In the genomic region with DNA sequence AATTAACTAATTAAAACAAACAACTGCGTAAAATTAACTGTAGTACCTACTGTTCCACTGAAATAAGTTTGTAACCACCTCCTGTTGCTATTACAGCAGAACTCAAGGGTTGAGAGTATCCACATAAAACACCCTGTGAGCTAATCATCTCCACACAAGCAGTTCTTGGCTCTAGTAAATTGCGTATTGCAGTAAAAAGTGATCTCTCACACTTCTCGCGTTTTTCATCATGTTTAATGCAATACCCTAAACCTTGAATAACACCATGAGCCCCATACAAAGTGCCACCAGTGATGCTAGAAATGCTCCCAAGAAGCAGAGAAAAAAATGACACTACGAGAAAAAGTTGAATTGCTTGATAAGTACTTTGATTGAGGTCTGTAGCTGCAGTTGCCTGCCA, we compare ENCODE assay signal across 8 cellular contexts.
"Had no signal": no experiment of that assay in that cellular context is flagged by ENCODE, and none has a peak within 500 bp of the region (broad histone marks: within the 10 kb centered on the region; RNA-seq: fewer than 3 reads in every experiment).

No MANE protein-coding gene starts in this region.

- H3K4me2 ChIP-seq: GM23338 had no signal

- H3K36me3 ChIP-seq: HAP-1 had no signal

- H3K4me3 Mint-ChIP-seq: GM23338, H9, HFFc6 had no signal

- H2AFZ ChIP-seq: GM23248, GM23338 had no signal

- H3K9me3 Mint-ChIP-seq: GM23338, H9, HFFc6 had no signal

- H3K9me3 ChIP-seq: HAP-1 had no signal

- H3K9ac ChIP-seq: GM23248 had no signal

- DNase-seq: GOT3, H7, H9, HCEC 1CT, HFFc6 had no signal

- H3K4me3 ChIP-seq: GM23248, GM23338, HAP-1 had no signal

- H3K27ac Mint-ChIP-seq: GM23338, H9, HFFc6 had no signal
